In the genomic region with DNA sequence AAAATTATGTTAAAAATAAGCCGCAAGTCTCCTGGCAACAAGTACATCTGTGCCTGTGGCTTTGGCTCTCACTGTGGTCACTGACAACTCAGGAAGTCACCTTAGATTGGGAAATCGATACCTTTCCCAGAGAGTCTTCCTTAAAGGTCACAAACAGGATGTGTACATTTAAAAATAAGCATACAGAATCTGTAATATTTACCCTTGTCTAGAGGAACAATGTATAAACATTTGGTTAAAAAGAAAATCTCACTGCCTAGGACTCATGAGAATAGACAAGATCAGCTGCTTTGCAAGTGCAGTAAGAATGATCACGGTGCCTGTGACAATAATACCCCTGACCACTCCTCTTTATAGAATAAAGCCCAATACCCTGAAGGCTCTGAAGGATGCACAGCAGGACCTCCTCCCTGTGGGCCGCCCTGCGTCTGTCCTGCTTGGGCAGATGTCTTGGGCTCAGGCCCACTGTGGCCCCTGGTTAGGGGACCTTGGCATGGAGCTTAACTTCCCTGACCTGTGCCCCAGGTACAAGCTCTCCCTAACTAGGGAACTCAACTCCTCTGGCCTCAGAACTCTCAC, we compare ENCODE assay signal across 1 cellular context.
TF ChIP-seq lines count a peak whose summit lies in the region.

No MANE protein-coding gene starts in this region.

TF ChIP-seq in HepG2, 621 proteins besides CTCF, POLR2A, EP300 and RAD21 (continued from another document and continues in another):
- TF ChIP-seq, protein P1, sequence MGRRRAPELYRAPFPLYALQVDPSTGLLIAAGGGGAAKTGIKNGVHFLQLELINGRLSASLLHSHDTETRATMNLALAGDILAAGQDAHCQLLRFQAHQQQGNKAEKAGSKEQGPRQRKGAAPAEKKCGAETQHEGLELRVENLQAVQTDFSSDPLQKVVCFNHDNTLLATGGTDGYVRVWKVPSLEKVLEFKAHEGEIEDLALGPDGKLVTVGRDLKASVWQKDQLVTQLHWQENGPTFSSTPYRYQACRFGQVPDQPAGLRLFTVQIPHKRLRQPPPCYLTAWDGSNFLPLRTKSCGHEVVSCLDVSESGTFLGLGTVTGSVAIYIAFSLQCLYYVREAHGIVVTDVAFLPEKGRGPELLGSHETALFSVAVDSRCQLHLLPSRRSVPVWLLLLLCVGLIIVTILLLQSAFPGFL (CRISPR knock-in tag; IDR thresholded peaks at IDR 0.05) = no peak
- TF ChIP-seq SAFB2 (CRISPR knock-in tag; IDR thresholded peaks at IDR 0.05; ENCODE audit: borderline replicate concordance, low read depth) (no peak), JUND (CRISPR knock-in tag; IDR thresholded peaks at IDR 0.05) (no peak), FOXC1 (CRISPR knock-in tag; IDR thresholded peaks at IDR 0.05; ENCODE audit: borderline replicate concordance) (0 out of 2 replicates have a peak, but pooled peaks have one; percentile 18), THYN1 (CRISPR knock-in tag; IDR thresholded peaks at IDR 0.05; ENCODE audit: borderline replicate concordance, low read depth) (no peak), KDM5A (IDR thresholded peaks at IDR 0.05; ENCODE audit: borderline replicate concordance, low read length) (no peak), MZF1 (CRISPR knock-in tag; IDR thresholded peaks at IDR 0.05; ENCODE audit: borderline replicate concordance) (no peak), MIER3 (CRISPR knock-in tag; IDR thresholded peaks at IDR 0.05; ENCODE audit: borderline replicate concordance) (peak; percentile 53; the same call in 1 of the 2 replicates), ZNF264 (CRISPR knock-in tag; IDR thresholded peaks at IDR 0.05) (no peak), XBP1 (CRISPR knock-in tag; IDR thresholded peaks at IDR 0.05) (no peak), THAP11 (CRISPR knock-in tag; IDR thresholded peaks at IDR 0.05) (peak; percentile 63; the same call in 1 of the 2 replicates), ZNF879 (CRISPR knock-in tag; IDR thresholded peaks at IDR 0.05) (no peak), TARDBP (CRISPR knock-in tag; IDR thresholded peaks at IDR 0.05) (0 out of 2 replicates have a peak, but pooled peaks have one; percentile 25), SMAD1 (CRISPR knock-in tag; IDR thresholded peaks at IDR 0.05; ENCODE audit: borderline replicate concordance, low read depth) (no peak), MIXL1 (CRISPR knock-in tag; IDR thresholded peaks at IDR 0.05) (peak; percentile 76), SNAI1 (CRISPR knock-in tag; IDR thresholded peaks at IDR 0.05; ENCODE audit: borderline replicate concordance) (no peak), TCF12 (IDR thresholded peaks at IDR 0.05) (no peak), TCF12 (CRISPR knock-in tag; IDR thresholded peaks at IDR 0.05) (0 out of 2 replicates have a peak, but pooled peaks have one; percentile 54), ZNF773 (CRISPR knock-in tag; IDR thresholded peaks at IDR 0.05; ENCODE audit: borderline replicate concordance) (no peak)
- TF ChIP-seq, protein P2, sequence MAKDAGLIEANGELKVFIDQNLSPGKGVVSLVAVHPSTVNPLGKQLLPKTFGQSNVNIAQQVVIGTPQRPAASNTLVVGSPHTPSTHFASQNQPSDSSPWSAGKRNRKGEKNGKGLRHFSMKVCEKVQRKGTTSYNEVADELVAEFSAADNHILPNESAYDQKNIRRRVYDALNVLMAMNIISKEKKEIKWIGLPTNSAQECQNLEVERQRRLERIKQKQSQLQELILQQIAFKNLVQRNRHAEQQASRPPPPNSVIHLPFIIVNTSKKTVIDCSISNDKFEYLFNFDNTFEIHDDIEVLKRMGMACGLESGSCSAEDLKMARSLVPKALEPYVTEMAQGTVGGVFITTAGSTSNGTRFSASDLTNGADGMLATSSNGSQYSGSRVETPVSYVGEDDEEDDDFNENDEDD (CRISPR knock-in tag; IDR thresholded peaks at IDR 0.05; ENCODE audit: borderline replicate concordance) = no peak
- TF ChIP-seq, protein P3, sequence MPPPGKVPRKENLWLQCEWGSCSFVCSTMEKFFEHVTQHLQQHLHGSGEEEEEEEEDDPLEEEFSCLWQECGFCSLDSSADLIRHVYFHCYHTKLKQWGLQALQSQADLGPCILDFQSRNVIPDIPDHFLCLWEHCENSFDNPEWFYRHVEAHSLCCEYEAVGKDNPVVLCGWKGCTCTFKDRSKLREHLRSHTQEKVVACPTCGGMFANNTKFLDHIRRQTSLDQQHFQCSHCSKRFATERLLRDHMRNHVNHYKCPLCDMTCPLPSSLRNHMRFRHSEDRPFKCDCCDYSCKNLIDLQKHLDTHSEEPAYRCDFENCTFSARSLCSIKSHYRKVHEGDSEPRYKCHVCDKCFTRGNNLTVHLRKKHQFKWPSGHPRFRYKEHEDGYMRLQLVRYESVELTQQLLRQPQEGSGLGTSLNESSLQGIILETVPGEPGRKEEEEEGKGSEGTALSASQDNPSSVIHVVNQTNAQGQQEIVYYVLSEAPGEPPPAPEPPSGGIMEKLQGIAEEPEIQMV (CRISPR knock-in tag; IDR thresholded peaks at IDR 0.05; ENCODE audit: low read depth) = no peak
- TF ChIP-seq, protein P4, sequence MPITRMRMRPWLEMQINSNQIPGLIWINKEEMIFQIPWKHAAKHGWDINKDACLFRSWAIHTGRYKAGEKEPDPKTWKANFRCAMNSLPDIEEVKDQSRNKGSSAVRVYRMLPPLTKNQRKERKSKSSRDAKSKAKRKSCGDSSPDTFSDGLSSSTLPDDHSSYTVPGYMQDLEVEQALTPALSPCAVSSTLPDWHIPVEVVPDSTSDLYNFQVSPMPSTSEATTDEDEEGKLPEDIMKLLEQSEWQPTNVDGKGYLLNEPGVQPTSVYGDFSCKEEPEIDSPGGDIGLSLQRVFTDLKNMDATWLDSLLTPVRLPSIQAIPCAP (CRISPR knock-in tag; IDR thresholded peaks at IDR 0.05; ENCODE audit: low read depth) = 0 out of 2 replicates have a peak, but pooled peaks have one; percentile 34
- TF ChIP-seq, protein P5, sequence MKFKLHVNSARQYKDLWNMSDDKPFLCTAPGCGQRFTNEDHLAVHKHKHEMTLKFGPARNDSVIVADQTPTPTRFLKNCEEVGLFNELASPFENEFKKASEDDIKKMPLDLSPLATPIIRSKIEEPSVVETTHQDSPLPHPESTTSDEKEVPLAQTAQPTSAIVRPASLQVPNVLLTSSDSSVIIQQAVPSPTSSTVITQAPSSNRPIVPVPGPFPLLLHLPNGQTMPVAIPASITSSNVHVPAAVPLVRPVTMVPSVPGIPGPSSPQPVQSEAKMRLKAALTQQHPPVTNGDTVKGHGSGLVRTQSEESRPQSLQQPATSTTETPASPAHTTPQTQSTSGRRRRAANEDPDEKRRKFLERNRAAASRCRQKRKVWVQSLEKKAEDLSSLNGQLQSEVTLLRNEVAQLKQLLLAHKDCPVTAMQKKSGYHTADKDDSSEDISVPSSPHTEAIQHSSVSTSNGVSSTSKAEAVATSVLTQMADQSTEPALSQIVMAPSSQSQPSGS (CRISPR knock-in tag; IDR thresholded peaks at IDR 0.05) = no peak
- TF ChIP-seq, protein P6, sequence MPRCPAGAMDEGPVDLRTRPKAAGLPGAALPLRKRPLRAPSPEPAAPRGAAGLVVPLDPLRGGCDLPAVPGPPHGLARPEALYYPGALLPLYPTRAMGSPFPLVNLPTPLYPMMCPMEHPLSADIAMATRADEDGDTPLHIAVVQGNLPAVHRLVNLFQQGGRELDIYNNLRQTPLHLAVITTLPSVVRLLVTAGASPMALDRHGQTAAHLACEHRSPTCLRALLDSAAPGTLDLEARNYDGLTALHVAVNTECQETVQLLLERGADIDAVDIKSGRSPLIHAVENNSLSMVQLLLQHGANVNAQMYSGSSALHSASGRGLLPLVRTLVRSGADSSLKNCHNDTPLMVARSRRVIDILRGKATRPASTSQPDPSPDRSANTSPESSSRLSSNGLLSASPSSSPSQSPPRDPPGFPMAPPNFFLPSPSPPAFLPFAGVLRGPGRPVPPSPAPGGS (CRISPR knock-in tag; IDR thresholded peaks at IDR 0.05) = no peak
- TF ChIP-seq, protein P7, sequence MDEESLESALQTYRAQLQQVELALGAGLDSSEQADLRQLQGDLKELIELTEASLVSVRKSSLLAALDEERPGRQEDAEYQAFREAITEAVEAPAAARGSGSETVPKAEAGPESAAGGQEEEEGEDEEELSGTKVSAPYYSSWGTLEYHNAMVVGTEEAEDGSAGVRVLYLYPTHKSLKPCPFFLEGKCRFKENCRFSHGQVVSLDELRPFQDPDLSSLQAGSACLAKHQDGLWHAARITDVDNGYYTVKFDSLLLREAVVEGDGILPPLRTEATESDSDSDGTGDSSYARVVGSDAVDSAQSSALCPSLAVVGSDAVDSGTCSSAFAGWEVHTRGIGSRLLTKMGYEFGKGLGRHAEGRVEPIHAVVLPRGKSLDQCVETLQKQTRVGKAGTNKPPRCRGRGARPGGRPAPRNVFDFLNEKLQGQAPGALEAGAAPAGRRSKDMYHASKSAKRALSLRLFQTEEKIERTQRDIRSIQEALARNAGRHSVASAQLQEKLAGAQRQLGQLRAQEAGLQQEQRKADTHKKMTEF (CRISPR knock-in tag; IDR thresholded peaks at IDR 0.05) = peak; percentile 73
- TF ChIP-seq, protein P8, sequence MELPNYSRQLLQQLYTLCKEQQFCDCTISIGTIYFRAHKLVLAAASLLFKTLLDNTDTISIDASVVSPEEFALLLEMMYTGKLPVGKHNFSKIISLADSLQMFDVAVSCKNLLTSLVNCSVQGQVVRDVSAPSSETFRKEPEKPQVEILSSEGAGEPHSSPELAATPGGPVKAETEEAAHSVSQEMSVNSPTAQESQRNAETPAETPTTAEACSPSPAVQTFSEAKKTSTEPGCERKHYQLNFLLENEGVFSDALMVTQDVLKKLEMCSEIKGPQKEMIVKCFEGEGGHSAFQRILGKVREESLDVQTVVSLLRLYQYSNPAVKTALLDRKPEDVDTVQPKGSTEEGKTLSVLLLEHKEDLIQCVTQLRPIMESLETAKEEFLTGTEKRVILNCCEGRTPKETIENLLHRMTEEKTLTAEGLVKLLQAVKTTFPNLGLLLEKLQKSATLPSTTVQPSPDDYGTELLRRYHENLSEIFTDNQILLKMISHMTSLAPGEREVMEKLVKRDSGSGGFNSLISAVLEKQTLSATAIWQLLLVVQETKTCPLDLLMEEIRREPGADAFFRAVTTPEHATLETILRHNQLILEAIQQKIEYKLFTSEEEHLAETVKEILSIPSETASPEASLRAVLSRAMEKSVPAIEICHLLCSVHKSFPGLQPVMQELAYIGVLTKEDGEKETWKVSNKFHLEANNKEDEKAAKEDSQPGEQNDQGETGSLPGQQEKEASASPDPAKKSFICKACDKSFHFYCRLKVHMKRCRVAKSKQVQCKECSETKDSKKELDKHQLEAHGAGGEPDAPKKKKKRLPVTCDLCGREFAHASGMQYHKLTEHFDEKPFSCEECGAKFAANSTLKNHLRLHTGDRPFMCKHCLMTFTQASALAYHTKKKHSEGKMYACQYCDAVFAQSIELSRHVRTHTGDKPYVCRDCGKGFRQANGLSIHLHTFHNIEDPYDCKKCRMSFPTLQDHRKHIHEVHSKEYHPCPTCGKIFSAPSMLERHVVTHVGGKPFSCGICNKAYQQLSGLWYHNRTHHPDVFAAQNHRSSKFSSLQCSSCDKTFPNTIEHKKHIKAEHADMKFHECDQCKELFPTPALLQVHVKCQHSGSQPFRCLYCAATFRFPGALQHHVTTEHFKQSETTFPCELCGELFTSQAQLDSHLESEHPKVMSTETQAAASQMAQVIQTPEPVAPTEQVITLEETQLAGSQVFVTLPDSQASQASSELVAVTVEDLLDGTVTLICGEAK (IDR thresholded peaks at IDR 0.05) = no peak
- TF ChIP-seq, protein P8 (CRISPR knock-in tag; IDR thresholded peaks at IDR 0.05) = peak; percentile 23; the same call in 1 of the 2 replicates
- TF ChIP-seq, protein P9, sequence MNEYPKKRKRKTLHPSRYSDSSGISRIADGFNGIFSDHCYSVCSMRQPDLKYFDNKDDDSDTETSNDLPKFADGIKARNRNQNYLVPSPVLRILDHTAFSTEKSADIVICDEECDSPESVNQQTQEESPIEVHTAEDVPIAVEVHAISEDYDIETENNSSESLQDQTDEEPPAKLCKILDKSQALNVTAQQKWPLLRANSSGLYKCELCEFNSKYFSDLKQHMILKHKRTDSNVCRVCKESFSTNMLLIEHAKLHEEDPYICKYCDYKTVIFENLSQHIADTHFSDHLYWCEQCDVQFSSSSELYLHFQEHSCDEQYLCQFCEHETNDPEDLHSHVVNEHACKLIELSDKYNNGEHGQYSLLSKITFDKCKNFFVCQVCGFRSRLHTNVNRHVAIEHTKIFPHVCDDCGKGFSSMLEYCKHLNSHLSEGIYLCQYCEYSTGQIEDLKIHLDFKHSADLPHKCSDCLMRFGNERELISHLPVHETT (CRISPR knock-in tag; conservative IDR thresholded peaks at IDR 0.05) = no peak
- TF ChIP-seq, protein P10, sequence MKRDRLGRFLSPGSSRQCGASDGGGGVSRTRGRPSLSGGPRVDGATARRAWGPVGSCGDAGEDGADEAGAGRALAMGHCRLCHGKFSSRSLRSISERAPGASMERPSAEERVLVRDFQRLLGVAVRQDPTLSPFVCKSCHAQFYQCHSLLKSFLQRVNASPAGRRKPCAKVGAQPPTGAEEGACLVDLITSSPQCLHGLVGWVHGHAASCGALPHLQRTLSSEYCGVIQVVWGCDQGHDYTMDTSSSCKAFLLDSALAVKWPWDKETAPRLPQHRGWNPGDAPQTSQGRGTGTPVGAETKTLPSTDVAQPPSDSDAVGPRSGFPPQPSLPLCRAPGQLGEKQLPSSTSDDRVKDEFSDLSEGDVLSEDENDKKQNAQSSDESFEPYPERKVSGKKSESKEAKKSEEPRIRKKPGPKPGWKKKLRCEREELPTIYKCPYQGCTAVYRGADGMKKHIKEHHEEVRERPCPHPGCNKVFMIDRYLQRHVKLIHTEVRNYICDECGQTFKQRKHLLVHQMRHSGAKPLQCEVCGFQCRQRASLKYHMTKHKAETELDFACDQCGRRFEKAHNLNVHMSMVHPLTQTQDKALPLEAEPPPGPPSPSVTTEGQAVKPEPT (CRISPR knock-in tag; IDR thresholded peaks at IDR 0.05; ENCODE audit: low read depth) = no peak
- TF ChIP-seq, protein P11, sequence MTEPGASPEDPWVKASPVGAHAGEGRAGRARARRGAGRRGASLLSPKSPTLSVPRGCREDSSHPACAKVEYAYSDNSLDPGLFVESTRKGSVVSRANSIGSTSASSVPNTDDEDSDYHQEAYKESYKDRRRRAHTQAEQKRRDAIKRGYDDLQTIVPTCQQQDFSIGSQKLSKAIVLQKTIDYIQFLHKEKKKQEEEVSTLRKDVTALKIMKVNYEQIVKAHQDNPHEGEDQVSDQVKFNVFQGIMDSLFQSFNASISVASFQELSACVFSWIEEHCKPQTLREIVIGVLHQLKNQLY (CRISPR knock-in tag; IDR thresholded peaks at IDR 0.05) = peak; percentile 41
